In genomic region chr14:56208520-56208919, GRCh38 we compare ENCODE assay signal across 16 cellular contexts.
"Had no signal": no experiment of that assay in that cellular context is flagged by ENCODE, and none has a peak within 500 bp of the region (broad histone marks: within the 10 kb centered on the region; RNA-seq: fewer than 3 reads in every experiment).

No MANE protein-coding gene starts in this region.

- H3K27me3 ChIP-seq: esophagus squamous epithelium, foreskin keratinocyte, right lobe of liver, testis, transverse colon had no signal

- H3K4me1 ChIP-seq: foreskin keratinocyte, psoas muscle, right lobe of liver, testis had no signal

- H3K4me3 ChIP-seq: esophagus squamous epithelium, psoas muscle, right lobe of liver, testis, transverse colon had no signal

- H3K27ac ChIP-seq: esophagus squamous epithelium, foreskin keratinocyte, psoas muscle, right lobe of liver, testis had no signal

- H3K36me3 ChIP-seq: esophagus squamous epithelium, right lobe of liver, transverse colon had no signal

- H3K9me3 ChIP-seq: esophagus squamous epithelium, psoas muscle, right lobe of liver, testis, transverse colon had no signal

- DNase-seq: esophagus squamous epithelium; foreskin keratinocyte; kidney; left colon; mesendoderm; naive thymus-derived CD4-positive, alpha-beta T cell; nephron progenitor cell; psoas muscle; retina; right lobe of liver; stimulated activated CD4-positive, alpha-beta T cell treated with anti-CD3 and anti-CD28 coated beads, Interleukin-2, amount 100 ng/mL, for 24 hours; stimulated activated CD4-positive, alpha-beta T cell treated with anti-CD3 and anti-CD28 coated beads, Interleukin-4, amount 100 ng/mL, for 4 hours; stimulated activated naive B cell treated with anti-CD40 and anti-IgM and Interleukin-4, amounts not matched to agents 10 μg/mL and 1 μg/mL and 100 μg/mL, for 72 hours; stimulated activated naive CD8-positive, alpha-beta T cell treated with anti-CD3 and anti-CD28 coated beads, Interleukin-15, amount 100 ng/mL, for 72 hours; testis had no signal

- ATAC-seq: naive thymus-derived CD4-positive, alpha-beta T cell; psoas muscle; right lobe of liver; stimulated activated naive B cell treated with anti-CD40 and anti-IgM and Interleukin-4, amounts not matched to agents 10 μg/mL and 1 μg/mL and 100 μg/mL, for 72 hours; stimulated activated naive CD8-positive, alpha-beta T cell treated with anti-CD3 and anti-CD28 coated beads, Interleukin-15, amount 100 ng/mL, for 72 hours had no signal
